8 cellular contexts compared by ENCODE assay signal in the genomic region with DNA sequence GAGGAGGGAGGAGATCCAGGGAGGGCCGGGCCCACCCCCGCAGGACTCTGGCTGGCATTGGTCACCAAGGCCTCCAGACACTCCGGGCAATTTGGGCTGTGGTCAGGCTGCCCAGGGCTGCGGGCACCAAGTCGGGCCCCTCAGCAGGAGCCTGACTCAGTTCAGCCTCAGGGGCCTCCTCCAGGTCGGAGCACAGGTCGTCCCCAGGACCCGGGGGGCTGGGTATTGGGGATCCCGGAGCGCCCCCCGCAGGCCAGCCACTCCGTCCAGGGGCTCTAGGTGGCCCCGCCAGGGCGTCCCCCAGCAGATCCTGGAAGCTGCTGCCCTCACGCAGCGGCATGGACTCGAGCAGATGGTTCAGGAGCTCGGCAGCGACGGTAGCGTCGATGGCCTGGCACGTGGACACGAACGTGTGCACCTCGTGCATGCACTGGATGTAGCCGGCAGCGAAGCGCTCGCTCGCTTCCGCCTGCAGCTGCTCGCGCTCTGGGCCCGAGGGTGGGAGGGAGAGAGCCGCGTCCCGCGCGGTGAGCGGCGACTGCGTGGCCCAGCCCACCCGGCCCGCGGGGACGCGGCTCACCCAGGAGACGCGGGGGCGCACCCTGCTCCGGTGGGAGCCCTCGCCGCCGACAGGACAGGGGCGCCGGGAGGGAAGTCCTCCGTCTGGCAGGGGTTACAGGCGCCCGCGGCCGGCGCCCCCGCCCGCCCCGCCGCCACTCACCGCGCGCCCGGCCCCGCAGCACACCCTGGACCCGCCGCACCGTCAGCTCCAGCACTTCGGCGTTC. TPM values are rescaled to one million over a fixed set of nuclear protein-coding genes. Genes with fewer than 3 reads are reported as not detected.
DNase-seq lines count a peak whose midpoint lies in the region; ATAC-seq and TF ChIP-seq lines count a peak whose summit lies in the region.

No MANE protein-coding gene starts in this region.

- H3K36me3 Mint-ChIP-seq in WTC11: peaks cover 5% of the 10 kb centered on the region

- H3K27ac ChIP-seq in esophagus squamous epithelium: peak overlapping the region in 2 of 4 donors; percentile 53 to 69

- peaks cover 0 to 8% (median 0%) of the 10 kb centered on the region in 3 donors for H3K36me3 ChIP-seq in esophagus squamous epithelium

- H3K9me3 Mint-ChIP-seq in WTC11: peaks cover 2% of the 10 kb centered on the region

- CTCF ChIA-PET in WTC11 (lab: Charles Lee): interaction anchor here (1.0 to 3.3 kb wide), 3 partner anchors 24 to 100 kb away, joined by 3 to 21 read pairs (median 3); no protein-coding TSS in a partner anchor

- H3K9me3 ChIP-seq in esophagus squamous epithelium: no peaks in the 10 kb centered on the region

- POLR2A ChIA-PET in WTC11 (lab: Charles Lee): interaction anchor here (0.6 kb wide), 1 partner anchor 58 kb away, joined by 3 read pairs; no protein-coding TSS in a partner anchor

- TF ChIP-seq CTCF in WTC11 (IDR thresholded peaks at IDR 0.05): no peak
- TF ChIP-seq CTCF in esophagus squamous epithelium (IDR thresholded peaks at IDR 0.05): no peak

- no peak for TF ChIP-seq POLR2A in esophagus squamous epithelium (IDR thresholded peaks at IDR 0.05)

- peak overlapping the region; percentile 61 for H3K4me3 Mint-ChIP-seq in WTC11

- peaks cover 16% of the 10 kb centered on the region for H3K4me1 Mint-ChIP-seq in WTC11

- H3K27me3 Mint-ChIP-seq in WTC11 (ENCODE audit: low read depth): peaks cover 59% of the 10 kb centered on the region

- peaks cover 20 to 47% (median 23%) of the 10 kb centered on the region in 3 donors for H3K4me1 ChIP-seq in esophagus squamous epithelium

- 14% methylated on average over 7 of the region's 77 CpGs; no CpG with 5 or more reads in 1 of the 2 donors for WGBS in esophagus squamous epithelium, 2 donors

- H3K27ac Mint-ChIP-seq in WTC11: no peak overlapping the region

- DNase-seq in DMS153 (lab: John Stamatoyannopoulos, UW): peak; percentile 27
- DNase-seq in DMS153 treated with DMSO at 0.1 percent for 48 hours (lab: John Stamatoyannopoulos, UW; ENCODE audit: unreplicated experiment): no peak
- DNase-seq in WTC11 (ENCODE audit: low spot score): no peak
- DNase-seq in esophagus squamous epithelium (lab: John Stamatoyannopoulos, UW): no peak
- DNase-seq in skeletal muscle cell (ENCODE audit: low read depth): no peak
- DNase-seq in H4 (ENCODE audit: low spot score): no peak

- H3K27me3 ChIP-seq in esophagus squamous epithelium: peaks cover 0 to 56% (median 2%) of the 10 kb centered on the region in 4 donors

- intact Hi-C loops in esophagus squamous epithelium (cut with DNase I): no loop called here

- ATAC-seq in HG03280 (IDR thresholded peaks at IDR 0.05; ENCODE audit: unreplicated experiment) (peak; percentile 8), WTC11 (no peak), HG02970 (IDR thresholded peaks at IDR 0.05; ENCODE audit: low FRiP score, unreplicated experiment) (no peak)

- H3K4me3 ChIP-seq in esophagus squamous epithelium (peak overlapping the region; percentile 54 to 85 (median 74)), skeletal muscle cell (ENCODE audit: low read depth, low read length) (peak overlapping the region; percentile 61)

TF ChIP-seq in WTC11, 78 proteins besides CTCF, POLR2A, EP300 and RAD21 (continues in another document):
- TF ChIP-seq, protein P1, sequence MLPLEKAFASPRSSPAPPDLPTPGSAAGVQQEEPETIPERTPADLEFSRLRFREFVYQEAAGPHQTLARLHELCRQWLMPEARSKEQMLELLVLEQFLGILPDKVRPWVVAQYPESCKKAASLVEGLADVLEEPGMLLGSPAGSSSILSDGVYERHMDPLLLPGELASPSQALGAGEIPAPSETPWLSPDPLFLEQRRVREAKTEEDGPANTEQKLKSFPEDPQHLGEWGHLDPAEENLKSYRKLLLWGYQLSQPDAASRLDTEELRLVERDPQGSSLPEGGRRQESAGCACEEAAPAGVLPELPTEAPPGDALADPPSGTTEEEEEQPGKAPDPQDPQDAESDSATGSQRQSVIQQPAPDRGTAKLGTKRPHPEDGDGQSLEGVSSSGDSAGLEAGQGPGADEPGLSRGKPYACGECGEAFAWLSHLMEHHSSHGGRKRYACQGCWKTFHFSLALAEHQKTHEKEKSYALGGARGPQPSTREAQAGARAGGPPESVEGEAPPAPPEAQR (CRISPR knock-in tag; IDR thresholded peaks at IDR 0.05): no peak
- TF ChIP-seq, protein P2, sequence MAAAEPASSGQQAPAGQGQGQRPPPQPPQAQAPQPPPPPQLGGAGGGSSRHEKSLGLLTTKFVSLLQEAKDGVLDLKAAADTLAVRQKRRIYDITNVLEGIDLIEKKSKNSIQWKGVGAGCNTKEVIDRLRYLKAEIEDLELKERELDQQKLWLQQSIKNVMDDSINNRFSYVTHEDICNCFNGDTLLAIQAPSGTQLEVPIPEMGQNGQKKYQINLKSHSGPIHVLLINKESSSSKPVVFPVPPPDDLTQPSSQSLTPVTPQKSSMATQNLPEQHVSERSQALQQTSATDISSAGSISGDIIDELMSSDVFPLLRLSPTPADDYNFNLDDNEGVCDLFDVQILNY (CRISPR knock-in tag; IDR thresholded peaks at IDR 0.05): peak; percentile 98
- TF ChIP-seq, protein P3, sequence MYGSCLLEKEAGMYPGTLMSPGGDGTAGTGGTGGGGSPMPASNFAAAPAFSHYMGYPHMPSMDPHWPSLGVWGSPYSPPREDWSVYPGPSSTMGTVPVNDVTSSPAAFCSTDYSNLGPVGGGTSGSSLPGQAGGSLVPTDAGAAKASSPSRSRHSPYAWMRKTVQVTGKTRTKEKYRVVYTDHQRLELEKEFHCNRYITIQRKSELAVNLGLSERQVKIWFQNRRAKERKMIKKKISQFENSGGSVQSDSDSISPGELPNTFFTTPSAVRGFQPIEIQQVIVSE (CRISPR knock-in tag; IDR thresholded peaks at IDR 0.05; ENCODE audit: borderline replicate concordance): no peak
- TF ChIP-seq, protein P4, sequence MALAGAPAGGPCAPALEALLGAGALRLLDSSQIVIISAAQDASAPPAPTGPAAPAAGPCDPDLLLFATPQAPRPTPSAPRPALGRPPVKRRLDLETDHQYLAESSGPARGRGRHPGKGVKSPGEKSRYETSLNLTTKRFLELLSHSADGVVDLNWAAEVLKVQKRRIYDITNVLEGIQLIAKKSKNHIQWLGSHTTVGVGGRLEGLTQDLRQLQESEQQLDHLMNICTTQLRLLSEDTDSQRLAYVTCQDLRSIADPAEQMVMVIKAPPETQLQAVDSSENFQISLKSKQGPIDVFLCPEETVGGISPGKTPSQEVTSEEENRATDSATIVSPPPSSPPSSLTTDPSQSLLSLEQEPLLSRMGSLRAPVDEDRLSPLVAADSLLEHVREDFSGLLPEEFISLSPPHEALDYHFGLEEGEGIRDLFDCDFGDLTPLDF (CRISPR knock-in tag; IDR thresholded peaks at IDR 0.05): peak; percentile 99
- TF ChIP-seq, protein P5, sequence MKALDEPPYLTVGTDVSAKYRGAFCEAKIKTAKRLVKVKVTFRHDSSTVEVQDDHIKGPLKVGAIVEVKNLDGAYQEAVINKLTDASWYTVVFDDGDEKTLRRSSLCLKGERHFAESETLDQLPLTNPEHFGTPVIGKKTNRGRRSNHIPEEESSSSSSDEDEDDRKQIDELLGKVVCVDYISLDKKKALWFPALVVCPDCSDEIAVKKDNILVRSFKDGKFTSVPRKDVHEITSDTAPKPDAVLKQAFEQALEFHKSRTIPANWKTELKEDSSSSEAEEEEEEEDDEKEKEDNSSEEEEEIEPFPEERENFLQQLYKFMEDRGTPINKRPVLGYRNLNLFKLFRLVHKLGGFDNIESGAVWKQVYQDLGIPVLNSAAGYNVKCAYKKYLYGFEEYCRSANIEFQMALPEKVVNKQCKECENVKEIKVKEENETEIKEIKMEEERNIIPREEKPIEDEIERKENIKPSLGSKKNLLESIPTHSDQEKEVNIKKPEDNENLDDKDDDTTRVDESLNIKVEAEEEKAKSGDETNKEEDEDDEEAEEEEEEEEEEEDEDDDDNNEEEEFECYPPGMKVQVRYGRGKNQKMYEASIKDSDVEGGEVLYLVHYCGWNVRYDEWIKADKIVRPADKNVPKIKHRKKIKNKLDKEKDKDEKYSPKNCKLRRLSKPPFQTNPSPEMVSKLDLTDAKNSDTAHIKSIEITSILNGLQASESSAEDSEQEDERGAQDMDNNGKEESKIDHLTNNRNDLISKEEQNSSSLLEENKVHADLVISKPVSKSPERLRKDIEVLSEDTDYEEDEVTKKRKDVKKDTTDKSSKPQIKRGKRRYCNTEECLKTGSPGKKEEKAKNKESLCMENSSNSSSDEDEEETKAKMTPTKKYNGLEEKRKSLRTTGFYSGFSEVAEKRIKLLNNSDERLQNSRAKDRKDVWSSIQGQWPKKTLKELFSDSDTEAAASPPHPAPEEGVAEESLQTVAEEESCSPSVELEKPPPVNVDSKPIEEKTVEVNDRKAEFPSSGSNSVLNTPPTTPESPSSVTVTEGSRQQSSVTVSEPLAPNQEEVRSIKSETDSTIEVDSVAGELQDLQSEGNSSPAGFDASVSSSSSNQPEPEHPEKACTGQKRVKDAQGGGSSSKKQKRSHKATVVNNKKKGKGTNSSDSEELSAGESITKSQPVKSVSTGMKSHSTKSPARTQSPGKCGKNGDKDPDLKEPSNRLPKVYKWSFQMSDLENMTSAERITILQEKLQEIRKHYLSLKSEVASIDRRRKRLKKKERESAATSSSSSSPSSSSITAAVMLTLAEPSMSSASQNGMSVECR (CRISPR knock-in tag; IDR thresholded peaks at IDR 0.05; ENCODE audit: borderline replicate concordance): peak; percentile 100
- TF ChIP-seq HMGA2 (CRISPR knock-in tag; IDR thresholded peaks at IDR 0.05) (no peak), ZNF396 (CRISPR knock-in tag; IDR thresholded peaks at IDR 0.05; ENCODE audit: borderline replicate concordance) (no peak), MYBL2 (CRISPR knock-in tag; IDR thresholded peaks at IDR 0.05) (peak; percentile 99)

RNA-seq across cellular contexts. Expression of a gene that starts 0.9 kb away (rescaled TPM):
- total RNA-seq in WTC11 (2021): 52.1 to 63.9 TPM (median 63.4 TPM) in 3 replicates
- 1 to 10 TPM; 3.1 to 5.1 (median 4.2) TPM for total RNA-seq in esophagus squamous epithelium
- total RNA-seq in H4 (2014; rRNA removed; shearing (Covaris generic)): 4.8 and 6.3 TPM in 2 replicates

RNA-seq across cellular contexts. Expression of a gene that starts 35.5 kb away (rescaled TPM):
- total RNA-seq in WTC11 (2021) (26.4 to 32.7 TPM (median 26.7 TPM) in 3 replicates), esophagus squamous epithelium (10 to 100 TPM; 13.3 to 38.3 (median 20.7) TPM)
- 13.4 and 18.8 TPM in 2 replicates for total RNA-seq in H4 (2014; rRNA removed; shearing (Covaris generic))

RNA-seq across cellular contexts. Expression of a gene that starts 49.5 kb away (rescaled TPM):
- total RNA-seq in WTC11 (2021) (4.1 to 6.6 TPM (median 5.5 TPM) in 3 replicates), esophagus squamous epithelium (10 to 100 TPM in 2 of 4 donors, 1 to 10 TPM in 2; 6.2 to 28.0 (median 12.0) TPM)
- total RNA-seq in H4 (2014; rRNA removed; shearing (Covaris generic)): 3.9 and 4.6 TPM in 2 replicates
